8 cellular contexts compared by ENCODE assay signal in genomic region chr3:52237006-52237658, GRCh38. TPM values are rescaled to one million over a fixed set of nuclear protein-coding genes. Genes with fewer than 3 reads are reported as not detected.
DNase-seq lines count a peak whose midpoint lies in the region; ATAC-seq and TF ChIP-seq lines count a peak whose summit lies in the region.

No MANE protein-coding gene starts in this region.

- H3K27me3 Mint-ChIP-seq in CD4-positive, alpha-beta memory T cell: no peaks in the 10 kb centered on the region

- peaks cover 56% of the 10 kb centered on the region for H3K79me2 ChIP-seq in PC-3 (ENCODE audit: low read length)
- peaks cover 61% of the 10 kb centered on the region for H3K79me2 ChIP-seq in osteoblast (ENCODE audit: insufficient read depth, low read length)

- no TSS peak for BruUV-seq in PC-3 (replicated peaks; lab: Mats Ljungman, UMichigan)

- peaks cover 85% of the 10 kb centered on the region for H3K4me1 ChIP-seq in CD4-positive, alpha-beta memory T cell (ENCODE audit: insufficient read depth, low read length)
- peaks cover 32% of the 10 kb centered on the region for H3K4me1 ChIP-seq in PC-3 (ENCODE audit: insufficient read depth, low read length)
- peaks cover 41% of the 10 kb centered on the region for H3K4me1 ChIP-seq in osteoblast (ENCODE audit: insufficient read depth, low read length)

- intact Hi-C loops in CD4-positive, alpha-beta memory T cell (cut with micrococcal nuclease): no loop called here
- intact Hi-C loops in PC-3 (cut with micrococcal nuclease): loop anchor here (1.0 to 5.0 kb wide), 3 partner anchors 17 to 100 kb away; partner anchors contain the start of gene WDR82

- H3K36me3 Mint-ChIP-seq in CD4-positive, alpha-beta memory T cell: peaks cover 0 to 28% of the 10 kb centered on the region in 2 donors

- peak overlapping the region; percentile 88 for H3K9ac ChIP-seq in PC-3 (ENCODE audit: low read length)

- H4K20me1 ChIP-seq in PC-3 (ENCODE audit: low read length): no peaks in the 10 kb centered on the region
- peaks cover 33% of the 10 kb centered on the region for H4K20me1 ChIP-seq in osteoblast (ENCODE audit: insufficient read depth, low read length)

- peaks cover 41 to 96% (median 69%) of the 10 kb centered on the region in 4 donors for H3K4me1 Mint-ChIP-seq in CD4-positive, alpha-beta memory T cell

- no peaks in the 10 kb centered on the region for H3F3A ChIP-seq in PC-3 (ENCODE audit: low read length, unreplicated experiment)

- H3K4me3 Mint-ChIP-seq in CD4-positive, alpha-beta memory T cell: peak overlapping the region; percentile 54 to 99 (median 94)

- DNase-seq in CD4-positive, alpha-beta memory T cell: no peak
- DNase-seq in PC-3 (peak; percentile 70), epithelial cell of prostate (ENCODE audit: low read depth, low spot score) (no peak), osteoblast (ENCODE audit: insufficient read length, low spot score, missing footprints) (no peak), retina (no peak), NCI-H187 treated with DMSO at 0.1 percent for 48 hours (lab: John Stamatoyannopoulos, UW) (no peak)

- H3K36me3 ChIP-seq in CD4-positive, alpha-beta memory T cell (ENCODE audit: insufficient read depth, low read length): peaks cover 17% of the 10 kb centered on the region
- H3K36me3 ChIP-seq in PC-3 (ENCODE audit: low read depth, low read length) (peaks cover 5% of the 10 kb centered on the region; the same call in 1 of the 2 replicates), osteoblast (ENCODE audit: insufficient read depth, low read length) (peaks cover 8% of the 10 kb centered on the region)

- ATAC-seq in PC-3: peak; percentile 25
- ATAC-seq in GM21360 (IDR thresholded peaks at IDR 0.05; ENCODE audit: unreplicated experiment): no peak
- ATAC-seq in GM21529 (IDR thresholded peaks at IDR 0.05; ENCODE audit: unreplicated experiment): no peak

- H3K9me3 ChIP-seq in CD4-positive, alpha-beta memory T cell (ENCODE audit: control insufficient read depth in 1 of 2, low read length in 2 of 2): no peaks in the 10 kb centered on the region
- no peaks in the 10 kb centered on the region for H3K9me3 ChIP-seq in PC-3 (ENCODE audit: low read length)
- H3K9me3 ChIP-seq in osteoblast (ENCODE audit: low read depth, low read length): no peaks in the 10 kb centered on the region

- CTCF ChIA-PET in CD4-positive, alpha-beta memory T cell (lab: Charles Lee; ENCODE audit: partially characterized antibody): interaction anchor here (1.3 to 31.1 kb wide), 5 partner anchors 11 to 100 kb away, joined by 3 to 684 read pairs (median 179); partner anchors contain the start of genes GLYCTK, TLR9 and WDR82
- CTCF ChIA-PET in PC-3 (lab: Charles Lee): interaction anchor here (0.6 to 2.3 kb wide), 5 partner anchors 17 to 180 kb away, joined by 3 to 28 read pairs (median 5); partner anchors contain the start of gene POC1A

- peak overlapping the region; percentile 11 to 93 for H3K4me3 ChIP-seq in CD4-positive, alpha-beta memory T cell (ENCODE audit: low read length in 2 of 2)
- H3K4me3 ChIP-seq in PC-3 (ENCODE audit: low read length): peak overlapping the region; percentile 97
- H3K4me3 ChIP-seq in osteoblast (ENCODE audit: insufficient read depth, low read length): peak overlapping the region; percentile 94

- TF ChIP-seq CTCF in PC-3 (conservative IDR thresholded peaks at IDR 0.05; ENCODE audit: low read depth, low read length) (no peak), osteoblast (IDR thresholded peaks at IDR 0.05; ENCODE audit: extremely low read depth, low read depth, low read length) (no peak)

- peak overlapping the region; percentile 12 to 90 (median 78) for H3K27ac Mint-ChIP-seq in CD4-positive, alpha-beta memory T cell

- peak overlapping the region; percentile 92 for H3K27ac ChIP-seq in CD4-positive, alpha-beta memory T cell (ENCODE audit: low read depth, low read length)
- H3K27ac ChIP-seq in PC-3 (ENCODE audit: low read length): peak overlapping the region; percentile 93
- peak overlapping the region; percentile 94 for H3K27ac ChIP-seq in epithelial cell of prostate
- peak overlapping the region; percentile 90 for H3K27ac ChIP-seq in osteoblast (ENCODE audit: low read depth, low read length)

- peak overlapping the region; percentile 40; the same call in 1 of the 2 replicates for H2AFZ ChIP-seq in PC-3 (ENCODE audit: low read length)
- peak overlapping the region; percentile 27 for H2AFZ ChIP-seq in osteoblast (ENCODE audit: low read length)

- no peaks in the 10 kb centered on the region for H3K27me3 ChIP-seq in CD4-positive, alpha-beta memory T cell (ENCODE audit: insufficient read depth, low read length)
- no peaks in the 10 kb centered on the region for H3K27me3 ChIP-seq in PC-3 (ENCODE audit: low read length)
- H3K27me3 ChIP-seq in osteoblast (ENCODE audit: insufficient read depth, low read length): no peaks in the 10 kb centered on the region

- POLR2A ChIA-PET in CD4-positive, alpha-beta memory T cell (lab: Charles Lee; ENCODE audit: partially characterized antibody): interaction anchor here (1.5 to 38.1 kb wide), 8 partner anchors 11 to 81 kb away, joined by 5 to 1950 read pairs (median 20); partner anchors contain the start of genes GLYCTK, PPM1M and WDR82
- POLR2A ChIA-PET in PC-3 (lab: Charles Lee; ENCODE audit: unreplicated experiment): interaction anchor here (0.7 to 1.0 kb wide), 5 partner anchors 13 to 299 kb away, joined by 3 to 11 read pairs (median 7); partner anchors contain the start of gene WDR82

- H3K9me2 ChIP-seq in PC-3 (replicated peaks; ENCODE audit: low read length): no peaks in the 10 kb centered on the region

- H3K4me2 ChIP-seq in PC-3 (ENCODE audit: low read length): peak overlapping the region; percentile 82
- peak overlapping the region; percentile 99 for H3K4me2 ChIP-seq in osteoblast (ENCODE audit: insufficient read depth, low read length)

- no peaks in the 10 kb centered on the region for H3K9me3 Mint-ChIP-seq in CD4-positive, alpha-beta memory T cell

RNA-seq across cellular contexts. Expression of gene TWF2, which starts 1.8 kb away (rescaled TPM):
- 10 to 100 TPM; 69.3 to 76.1 TPM for total RNA-seq in CD4-positive, alpha-beta memory T cell
- polyA plus RNA-seq in CD4-positive, alpha-beta memory T cell: 100 to 1,000 TPM; 122 to 124 TPM
- total RNA-seq in PC-3 (2014; rRNA removed) (147 and 166 TPM in 2 replicates), osteoblast (115 and 138 TPM in 2 replicates)

RNA-seq across cellular contexts. Expression of gene PPM1M, which starts 8.4 kb away (rescaled TPM):
- total RNA-seq in CD4-positive, alpha-beta memory T cell: 10 to 100 TPM; 70.2 to 81.1 TPM
- 10 to 100 TPM; 52.0 to 85.3 TPM for polyA plus RNA-seq in CD4-positive, alpha-beta memory T cell
- 8.5 and 12.4 TPM in 2 replicates for total RNA-seq in PC-3 (2014; rRNA removed)
- total RNA-seq in osteoblast: 23.9 and 28.2 TPM in 2 replicates

RNA-seq across cellular contexts. Expression of gene TLR9, which starts 11.7 kb away (rescaled TPM):
- 1 to 10 TPM; 2.3 to 3.0 TPM for total RNA-seq in CD4-positive, alpha-beta memory T cell
- not detected for polyA plus RNA-seq in CD4-positive, alpha-beta memory T cell
- total RNA-seq in PC-3 (2014; rRNA removed): not detected in 2 replicates
- not detected in 2 replicates for total RNA-seq in osteoblast

RNA-seq across cellular contexts. Expression of gene ALAS1, which starts 39.2 kb away (rescaled TPM):
- 10 to 100 TPM; 30.0 to 34.6 TPM for total RNA-seq in CD4-positive, alpha-beta memory T cell
- polyA plus RNA-seq in CD4-positive, alpha-beta memory T cell: 10 to 100 TPM; 30.5 to 35.4 TPM
- total RNA-seq in PC-3 (2014; rRNA removed): 63.5 and 69.5 TPM in 2 replicates
- 35.4 and 39.1 TPM in 2 replicates for total RNA-seq in osteoblast

RNA-seq across cellular contexts. Expression of gene WDR82, which starts 41.3 kb away (rescaled TPM):
- 100 to 1,000 TPM; 149 to 150 TPM for total RNA-seq in CD4-positive, alpha-beta memory T cell
- polyA plus RNA-seq in CD4-positive, alpha-beta memory T cell: 100 to 1,000 TPM in 1 of 2 donors, 10 to 100 TPM in 1; 62.3 to 143 TPM
- 56.2 and 56.4 TPM in 2 replicates for total RNA-seq in PC-3 (2014; rRNA removed)
- 54.2 and 58.3 TPM in 2 replicates for total RNA-seq in osteoblast
